Comparison of ENCODE assay signal across 1 cellular context in genomic region chr2:69436937-69437750, GRCh38.
A peak's percentile ranks its signal among the peaks of the same experiment; 100 is the strongest.
TF ChIP-seq lines count a peak whose summit lies in the region.

Gene NFU1 (minus strand): TSS chr2:69437435. CDS start chr2:69437422, 13 bp downstream.

TF ChIP-seq in K562, 482 proteins besides CTCF, POLR2A, EP300 and RAD21 (continued from another document and continues in another):
- TF ChIP-seq SNRNP70 (optimal IDR thresholded peaks at IDR 0.05; ENCODE audit: low read depth, low read length) = no peak
- peak; percentile 91 for TF ChIP-seq NFRKB (IDR thresholded peaks at IDR 0.05; ENCODE audit: low read depth)
- TF ChIP-seq MLLT1 (IDR thresholded peaks at IDR 0.05) = peak in 1 of 2 experiments; percentile 49; a peak in 1 of 4 replicates
- TF ChIP-seq PREB (CRISPR knock-in tag; IDR thresholded peaks at IDR 0.05) = no peak
- no peak for TF ChIP-seq IRF1 (CRISPR knock-in tag; IDR thresholded peaks at IDR 0.05; ENCODE audit: borderline replicate concordance)
- no peak for TF ChIP-seq PURB (CRISPR knock-in tag; IDR thresholded peaks at IDR 0.05; ENCODE audit: low read depth)
- TF ChIP-seq ZNF449 (CRISPR knock-in tag; IDR thresholded peaks at IDR 0.05) = no peak
- no peak for TF ChIP-seq HMG20A (CRISPR knock-in tag; conservative IDR thresholded peaks at IDR 0.05)
- TF ChIP-seq MYNN (IDR thresholded peaks at IDR 0.05) = no peak; the same call in 1 of the 2 replicates
- no peak for TF ChIP-seq MYNN (CRISPR knock-in tag; IDR thresholded peaks at IDR 0.05)
- TF ChIP-seq RERE (CRISPR knock-in tag; IDR thresholded peaks at IDR 0.05; ENCODE audit: borderline replicate concordance) = peak; percentile 50; the same call in 1 of the 2 replicates
- 0 out of 2 replicates have a peak, but pooled peaks have one; percentile 40 for TF ChIP-seq PRMT5 (CRISPR knock-in tag; IDR thresholded peaks at IDR 0.05)
- no peak for TF ChIP-seq ZFP30 (CRISPR knock-in tag; IDR thresholded peaks at IDR 0.05; ENCODE audit: borderline replicate concordance)
- no peak for TF ChIP-seq EZH2 (IDR thresholded peaks at IDR 0.05; ENCODE audit: borderline replicate concordance, low read depth, low read length)
- TF ChIP-seq RBM14 (IDR thresholded peaks at IDR 0.05; ENCODE audit: borderline replicate concordance, insufficient read depth, low read depth, low read length) = no peak
- peak; percentile 64 for TF ChIP-seq FIP1L1 (IDR thresholded peaks at IDR 0.05; ENCODE audit: low read depth, low read length, poor library complexity, severe bottlenecking)
- TF ChIP-seq CBX3 (IDR thresholded peaks at IDR 0.05; ENCODE audit: borderline replicate concordance in 1 of 2, low read length in 2 of 2) = no peak; a peak in 1 of 3 replicates
- no peak for TF ChIP-seq STAT5A (IDR thresholded peaks at IDR 0.05; ENCODE audit: borderline replicate concordance, low read length)
- 0 out of 2 replicates have a peak, but pooled peaks have one; percentile 19 for TF ChIP-seq HDAC2 (IDR thresholded peaks at IDR 0.05)
- TF ChIP-seq ILF3 (IDR thresholded peaks at IDR 0.05; ENCODE audit: borderline replicate concordance) = no peak
- no peak for TF ChIP-seq SREBF2 (CRISPR knock-in tag; IDR thresholded peaks at IDR 0.05)
- TF ChIP-seq POLR2AphosphoS2 (IDR thresholded peaks at IDR 0.05; ENCODE audit: low read length) = no peak
- TF ChIP-seq CREB3 (tag; conservative IDR thresholded peaks at IDR 0.05; ENCODE audit: low read depth) = no peak
- TF ChIP-seq ZBTB7A (IDR thresholded peaks at IDR 0.05; ENCODE audit: borderline replicate concordance, control insufficient read depth, low read depth, low read length) = peak; percentile 72; the same call in 1 of the 2 replicates
- peak; percentile 56; the same call in 1 of the 2 replicates for TF ChIP-seq KLF6 (CRISPR knock-in tag; IDR thresholded peaks at IDR 0.05; ENCODE audit: borderline replicate concordance)
- no peak for TF ChIP-seq ZBTB49 (CRISPR knock-in tag; IDR thresholded peaks at IDR 0.05; ENCODE audit: borderline replicate concordance)
- no peak for TF ChIP-seq CUX1 (CRISPR knock-in tag; IDR thresholded peaks at IDR 0.05)
- TF ChIP-seq ZNF764 (CRISPR knock-in tag; IDR thresholded peaks at IDR 0.05; ENCODE audit: low read depth) = no peak
- no peak for TF ChIP-seq PYGO2 (tag; IDR thresholded peaks at IDR 0.05)
- TF ChIP-seq NCOA6 (IDR thresholded peaks at IDR 0.05) = no peak
- TF ChIP-seq E2F3 (CRISPR knock-in tag; IDR thresholded peaks at IDR 0.05) = no peak
- no peak for TF ChIP-seq PHF21A (IDR thresholded peaks at IDR 0.05; ENCODE audit: borderline replicate concordance, low read depth)
- TF ChIP-seq CEBPZ (IDR thresholded peaks at IDR 0.05; ENCODE audit: borderline replicate concordance, low read depth, low read length) = no peak
